In genomic region chr17:82734987-82735866, GRCh38 we compare ENCODE assay signal across 9 cellular contexts. TPM values are rescaled to one million over a fixed set of nuclear protein-coding genes. Genes with fewer than 3 reads are reported as not detected.
DNase-seq lines count a peak whose midpoint lies in the region; ATAC-seq, FAIRE-seq and TF ChIP-seq lines count a peak whose summit lies in the region.
"Had no signal": no experiment of that assay in that cellular context is flagged by ENCODE, and none has a peak within 500 bp of the region (broad histone marks: within the 10 kb centered on the region; RNA-seq: fewer than 3 reads in every experiment).

Gene FN3K (plus strand): TSS chr17:82735615. CDS start chr17:82735637, 22 bp downstream.

- H3K36me3 ChIP-seq in bronchial epithelial cell (ENCODE audit: control insufficient read depth, insufficient read depth, low read length), result peaks cover 2% of the 10 kb centered on the region

- no peaks in the 10 kb centered on the region for H3K9me3 ChIP-seq in iPS-18c (ENCODE audit: control insufficient read depth, insufficient read depth, low read length)

- TF ChIP-seq CTCF in AG04449 (IDR thresholded peaks at IDR 0.05; ENCODE audit: insufficient read depth, low read length, missing control alignments) (no peak), bronchial epithelial cell (IDR thresholded peaks at IDR 0.05; ENCODE audit: insufficient read depth, low read length, severe bottlenecking) (no peak), GM10266 (IDR thresholded peaks at IDR 0.05; ENCODE audit: control insufficient read depth, insufficient read depth, low read depth, missing control alignments) (no peak)

- POLR2A ChIA-PET in AG04449 (lab: Yijun Ruan, JAX), result interaction anchor here (0.7 kb wide), 1 partner anchor 272 kb away, joined by 3 read pairs; no protein-coding TSS in a partner anchor

- no peak for FAIRE-seq in bronchial epithelial cell (lab: Jason Lieb, UNC)
- FAIRE-seq: islet of Langerhans had no signal

- CTCF ChIA-PET in AG04449 (lab: Yijun Ruan, JAX), result no interaction called here

- no peak for ATAC-seq in GM21717 (IDR thresholded peaks at IDR 0.05; ENCODE audit: unreplicated experiment)

- DNase-seq in AG04449 (ENCODE audit: low read depth, low spot score) (no peak), HCEC 1CT (peak; percentile 17), SK-N-DZ (ENCODE audit: low spot score) (peak; percentile 70), bronchial epithelial cell (ENCODE audit: low read depth) (no peak), renal cortical epithelial cell (ENCODE audit: low read depth) (no peak), GM10266 (ENCODE audit: extremely low spot score) (no peak)

- no peaks in the 10 kb centered on the region for H3K27me3 ChIP-seq in bronchial epithelial cell (ENCODE audit: control insufficient read depth, insufficient read depth, low read length)

- H3K4me3 ChIP-seq in AG04449 (ENCODE audit: low read depth, low read length) (peak within 1 kb of the TSS; percentile 62), bronchial epithelial cell (ENCODE audit: low read depth, low read length) (peak within 1 kb of the TSS; percentile 49), iPS-18c (ENCODE audit: insufficient read depth, low read depth, low read length) (peak within 1 kb of the TSS; percentile 67)

RNA-seq across cellular contexts. Expression of gene FN3K, which starts in this region (rescaled TPM):
- polyA plus RNA-seq in SK-N-DZ (2014; cell fraction: cytosol; rRNA removed), result 2.8 and 7.0 TPM in 2 replicates
- 18.1 and 24.9 TPM in 2 replicates for polyA plus RNA-seq in SK-N-DZ (2014; cell fraction: nucleus; rRNA removed)
- total RNA-seq in bronchial epithelial cell (3.7 and 4.5 TPM in 2 replicates), renal cortical epithelial cell (3.6 and 16.8 TPM in 2 replicates)

Comparison
In these comparisons a context has a peak if more than half of its experiments do, and no peak if none do; other contexts are left out.
1. DNase-seq: peak in HCEC 1CT (single experiment) and SK-N-DZ (single experiment); none in AG04449 (single experiment), bronchial epithelial cell (single experiment), renal cortical epithelial cell (single experiment) and GM10266 (single experiment).
2. Peak in every context shown above with its lines, with median percentiles within 50 percentile points of each other: H3K4me3 ChIP-seq.